In genomic region chr1:200510228-200510623, GRCh38 we compare ENCODE assay signal across 8 cellular contexts.
DNase-seq lines count a peak whose midpoint lies in the region; ATAC-seq and TF ChIP-seq lines count a peak whose summit lies in the region.

No MANE protein-coding gene starts in this region.

- no peak overlapping the region for H3K18ac ChIP-seq in IMR-90 (ENCODE audit: low read depth, low read length)

- H4K8ac ChIP-seq in IMR-90 (ENCODE audit: low read depth in 2 of 2, low read length in 2 of 2) = peak overlapping the region in 1 of 2 experiments; percentile 10; a peak in 1 of 4 replicates

- dilution Hi-C loops in IMR-90 (cut with HindIII; ENCODE audit: low sequenced_read_pairs, unreplicated experiment) = no loop called here

- H3K56ac ChIP-seq in IMR-90 (ENCODE audit: extremely low read depth, insufficient read depth, low read length) = no peak overlapping the region

- no peaks in the 10 kb centered on the region for H3K4me1 ChIP-seq in IMR-90 (ENCODE audit: control insufficient read depth, insufficient read depth, low read length)
- H3K4me1 ChIP-seq in OCI-LY7 (ENCODE audit: insufficient read depth, low read length, poor library complexity, severe bottlenecking) = no peaks in the 10 kb centered on the region
- no peaks in the 10 kb centered on the region for H3K4me1 ChIP-seq in esophagus squamous epithelium
- no peaks in the 10 kb centered on the region for H3K4me1 ChIP-seq in stomach

- H2BK120ac ChIP-seq in IMR-90 (ENCODE audit: low read depth, low read length) = no peak overlapping the region

- TF ChIP-seq CTCF in IMR-90 (conservative IDR thresholded peaks at IDR 0.05; ENCODE audit: low read depth, low read length) = peak; percentile 91
- peak; percentile 99 for TF ChIP-seq CTCF in OCI-LY7 (conservative IDR thresholded peaks at IDR 0.05; ENCODE audit: low read length)
- peak; percentile 76 to 90 (median 86) for TF ChIP-seq CTCF in esophagus squamous epithelium (IDR thresholded peaks at IDR 0.05)
- peak; percentile 90 for TF ChIP-seq CTCF in neural cell (IDR thresholded peaks at IDR 0.05; ENCODE audit: poor library complexity, severe bottlenecking)
- peak in 6 of 7 experiments; percentile 43 to 93 (median 83) for TF ChIP-seq CTCF in stomach (IDR thresholded peaks at IDR 0.05)

- H3K9me1 ChIP-seq in IMR-90 (ENCODE audit: insufficient read depth, low read length) = no peaks in the 10 kb centered on the region

- H2AFZ ChIP-seq in IMR-90 (replicated peaks; ENCODE audit: low read length, poor library complexity) = no peak overlapping the region
- H2AFZ ChIP-seq in OCI-LY7 (ENCODE audit: low read length) = no peak overlapping the region
- no peak overlapping the region for H2AFZ ChIP-seq in neural cell (ENCODE audit: low read depth, low read length)

- CTCF ChIA-PET in IMR-90 (lab: Yijun Ruan, JAX) (interaction anchor here (0.6 to 5.3 kb wide), 3 partner anchors 49 to 925 kb away, joined by 3 to 17 read pairs (median 3); no protein-coding TSS in a partner anchor), OCI-LY7 (lab: Charles Lee; ENCODE audit: unreplicated experiment) (interaction anchor here (0.6 to 1.0 kb wide), 3 partner anchors 9 to 825 kb away, joined by 3 to 4 read pairs (median 3); no protein-coding TSS in a partner anchor)

- no peak overlapping the region for H3K4me3 ChIP-seq in IMR-90 (ENCODE audit: insufficient read depth, low read depth, low read length)
- no peak overlapping the region for H3K4me3 ChIP-seq in OCI-LY7 (ENCODE audit: low read depth, low read length, poor library complexity, severe bottlenecking)
- no peak overlapping the region for H3K4me3 ChIP-seq in esophagus squamous epithelium
- H3K4me3 ChIP-seq in neural cell (ENCODE audit: low read length) = no peak overlapping the region
- no peak overlapping the region for H3K4me3 ChIP-seq in stomach

- DNase-seq in D341Med (ENCODE audit: low spot score) (peak; percentile 83), IMR-90 (peak; percentile 88), OCI-LY7 (ENCODE audit: low spot score) (peak; percentile 82), activated T-cell treated with anti-CD3 and anti-CD28 coated beads for 4 hours (peak; percentile 60), esophagus squamous epithelium (lab: John Stamatoyannopoulos, UW) (no peak), stomach (peak; percentile 75)

- H3K27ac ChIP-seq in IMR-90 (ENCODE audit: insufficient read depth, low read length) (no peak overlapping the region), OCI-LY7 (ENCODE audit: low read depth, low read length, poor library complexity, severe bottlenecking) (no peak overlapping the region), esophagus squamous epithelium (no peak overlapping the region), neural cell (ENCODE audit: low read length) (no peak overlapping the region), stomach (no peak overlapping the region)

- no peak overlapping the region for H2AK9ac ChIP-seq in IMR-90 (replicated peaks; ENCODE audit: low read depth, low read length, poor library complexity)

- H3K79me2 ChIP-seq in OCI-LY7 (ENCODE audit: insufficient read depth, low read depth, low read length) (no peaks in the 10 kb centered on the region), neural cell (replicated peaks; ENCODE audit: insufficient read depth, low read length) (no peaks in the 10 kb centered on the region)

- H3K9ac ChIP-seq in IMR-90 (ENCODE audit: low read depth, low read length) (no peak overlapping the region), neural cell (ENCODE audit: low read length) (no peak overlapping the region)

- WGBS in IMR-90 (ENCODE audit: extremely low coverage in 2 of 2, insufficient read length in 1 of 2), 2 experiments = 0 to 100% methylated on average over 1 of the region's 4 CpGs
- 16 to 21% methylated on average over 4 of the region's 4 CpGs for WGBS in esophagus squamous epithelium, 2 donors
- 8 to 15% (median 11%) methylated on average over 4 of the region's 4 CpGs for WGBS in stomach, 5 donors

- H3K23ac ChIP-seq in IMR-90 (ENCODE audit: low read depth, low read length) = no peak overlapping the region

- intact Hi-C loops in IMR-90 (cut with micrococcal nuclease) = loop anchor here (1.0 to 10.0 kb wide), 4 partner anchors 371 to 1735 kb away; no protein-coding TSS in a partner anchor
- intact Hi-C loops in OCI-LY7 (cut with micrococcal nuclease; ENCODE audit: unreplicated experiment) = loop anchor here (1.0 to 10.0 kb wide), 4 partner anchors 229 to 965 kb away; no protein-coding TSS in a partner anchor
- intact Hi-C loops in esophagus squamous epithelium (cut with DNase I) = loop anchor here (10.0 kb wide), 1 partner anchor 825 kb away; no protein-coding TSS in a partner anchor
- intact Hi-C loops in stomach (cut with DNase I; ENCODE audit: low total_unique reads) = no loop called here

- TF ChIP-seq POLR2A in IMR-90 (IDR thresholded peaks at IDR 0.05; ENCODE audit: low read depth, low read length) (peak; percentile 56; the same call in 1 of the 2 replicates), esophagus squamous epithelium (IDR thresholded peaks at IDR 0.05) (no peak), stomach (IDR thresholded peaks at IDR 0.05) (no peak)

- no peaks in the 10 kb centered on the region for H3K9me3 ChIP-seq in IMR-90 (ENCODE audit: control insufficient read depth, insufficient read depth, low read length)
- no peaks in the 10 kb centered on the region for H3K9me3 ChIP-seq in OCI-LY7 (ENCODE audit: low read length)
- H3K9me3 ChIP-seq in esophagus squamous epithelium = no peaks in the 10 kb centered on the region
- H3K9me3 ChIP-seq in neural cell (ENCODE audit: low read length) = no peaks in the 10 kb centered on the region
- no peaks in the 10 kb centered on the region for H3K9me3 ChIP-seq in stomach

- H2AK5ac ChIP-seq in IMR-90 (ENCODE audit: low read depth, low read length) = no peak overlapping the region

- no peak overlapping the region for H4K91ac ChIP-seq in IMR-90 (ENCODE audit: insufficient read depth, low read depth, low read length)

- H3K27me3 ChIP-seq in IMR-90 (ENCODE audit: control insufficient read depth, insufficient read depth, low read length) = no peaks in the 10 kb centered on the region
- H3K27me3 ChIP-seq in esophagus squamous epithelium = peaks cover 0 to 41% (median 0%) of the 10 kb centered on the region in 4 donors
- H3K27me3 ChIP-seq in neural cell (ENCODE audit: insufficient read depth, low read depth, low read length) = no peaks in the 10 kb centered on the region
- peaks cover 0 to 26% (median 0%) of the 10 kb centered on the region in 3 donors for H3K27me3 ChIP-seq in stomach

- H4K5ac ChIP-seq in IMR-90 (ENCODE audit: low read depth, low read length) = no peak overlapping the region

- in situ Hi-C loops in IMR-90 (cut with MboI; ENCODE audit: low sequenced_read_pairs) = loop anchor here (25.0 kb wide), 1 partner anchor 1748 kb away; no protein-coding TSS in a partner anchor

- POLR2A ChIA-PET in IMR-90 (lab: Charles Lee; ENCODE audit: unreplicated experiment) = no interaction called here
- POLR2A ChIA-PET in OCI-LY7 (lab: Charles Lee) = interaction anchor here (0.6 to 2.4 kb wide), 3 partner anchors 10 to 33 kb away, joined by 3 to 13 read pairs (median 4); no protein-coding TSS in a partner anchor

- H4K20me1 ChIP-seq in IMR-90 (ENCODE audit: insufficient read depth, low read length) (no peaks in the 10 kb centered on the region), OCI-LY7 (ENCODE audit: insufficient read depth, low read length) (no peaks in the 10 kb centered on the region), neural cell (ENCODE audit: insufficient read depth) (no peaks in the 10 kb centered on the region)

- no peaks in the 10 kb centered on the region for H3K9me2 ChIP-seq in OCI-LY7 (ENCODE audit: insufficient read depth, low read length)
- no peaks in the 10 kb centered on the region for H3K9me2 ChIP-seq in neural cell (ENCODE audit: insufficient read depth, low read length)

- TF ChIP-seq EP300 in neural cell (conservative IDR thresholded peaks at IDR 0.05; ENCODE audit: poor library complexity, severe bottlenecking) = no peak
- no peak for TF ChIP-seq EP300 in stomach (IDR thresholded peaks at IDR 0.05)

- BruUV-seq in IMR-90 (replicated peaks; lab: Mats Ljungman, UMichigan) (no TSS peak), OCI-LY7 (replicated peaks; lab: Mats Ljungman, UMichigan) (no TSS peak)

- ATAC-seq in GM21367 (IDR thresholded peaks at IDR 0.05; ENCODE audit: unreplicated experiment) = peak; percentile 89
- ATAC-seq in IMR-90 (ENCODE audit: low read depth) = peak; percentile 90

- TF ChIP-seq RAD21 in IMR-90 (IDR thresholded peaks at IDR 0.05; ENCODE audit: low read length) (peak; percentile 94), neural cell (conservative IDR thresholded peaks at IDR 0.05) (peak; percentile 88)

- peak overlapping the region; percentile 64; the same call in 1 of the 2 replicates for H3K14ac ChIP-seq in IMR-90 (replicated peaks; ENCODE audit: low read depth, low read length)

- no peak overlapping the region for H2BK15ac ChIP-seq in IMR-90 (ENCODE audit: low read depth, low read length)

- no peak overlapping the region; the same call in 1 of the 2 replicates for H3K4ac ChIP-seq in IMR-90 (ENCODE audit: low read depth, low read length)

- no peaks in the 10 kb centered on the region for H3F3A ChIP-seq in neural cell (ENCODE audit: insufficient read depth, low read length, poor library complexity, severe bottlenecking)

- H3K79me1 ChIP-seq in IMR-90 (ENCODE audit: low read depth in 1 of 2, low read length in 2 of 2) = no peaks in the 10 kb centered on the region

- H3K4me2 ChIP-seq in IMR-90 (ENCODE audit: low read depth, low read length) (no peak overlapping the region; the same call in 1 of the 2 replicates), OCI-LY7 (ENCODE audit: low read length) (no peak overlapping the region), neural cell (ENCODE audit: low read length) (no peak overlapping the region)

- peak overlapping the region; percentile 38 for H2BK20ac ChIP-seq in IMR-90 (ENCODE audit: low read depth, low read length)

- peak overlapping the region; percentile 66 for H2BK5ac ChIP-seq in IMR-90 (ENCODE audit: low read depth, low read length, poor library complexity, severe bottlenecking)

- H3K36me3 ChIP-seq in IMR-90 (ENCODE audit: control insufficient read depth, insufficient read depth, low read length) (no peaks in the 10 kb centered on the region), OCI-LY7 (ENCODE audit: insufficient read depth, low read length) (no peaks in the 10 kb centered on the region), esophagus squamous epithelium (no peaks in the 10 kb centered on the region), neural cell (ENCODE audit: insufficient read depth, low read length) (no peaks in the 10 kb centered on the region), stomach (no peaks in the 10 kb centered on the region)

TF ChIP-seq in IMR-90, 13 proteins besides CTCF, POLR2A, EP300 and RAD21 (continues in another document):
- TF ChIP-seq MAZ (IDR thresholded peaks at IDR 0.05; ENCODE audit: borderline replicate concordance, low read depth, low read length) (peak; percentile 35; the same call in 1 of the 2 replicates), CHD1 (IDR thresholded peaks at IDR 0.05; ENCODE audit: low read depth, low read length) (no peak), MAFK (IDR thresholded peaks at IDR 0.05; ENCODE audit: low read depth, low read length) (no peak)

TF ChIP-seq in neural cell, 6 proteins besides CTCF, POLR2A, EP300 and RAD21:
- TF ChIP-seq SMC3 (conservative IDR thresholded peaks at IDR 0.05; ENCODE audit: poor library complexity) (peak; percentile 79), MXI1 (conservative IDR thresholded peaks at IDR 0.05; ENCODE audit: poor library complexity, severe bottlenecking) (no peak), POLR2AphosphoS5 (IDR thresholded peaks at IDR 0.05) (no peak)
